ENCODE assay signal across 32 cellular contexts in the genomic region with DNA sequence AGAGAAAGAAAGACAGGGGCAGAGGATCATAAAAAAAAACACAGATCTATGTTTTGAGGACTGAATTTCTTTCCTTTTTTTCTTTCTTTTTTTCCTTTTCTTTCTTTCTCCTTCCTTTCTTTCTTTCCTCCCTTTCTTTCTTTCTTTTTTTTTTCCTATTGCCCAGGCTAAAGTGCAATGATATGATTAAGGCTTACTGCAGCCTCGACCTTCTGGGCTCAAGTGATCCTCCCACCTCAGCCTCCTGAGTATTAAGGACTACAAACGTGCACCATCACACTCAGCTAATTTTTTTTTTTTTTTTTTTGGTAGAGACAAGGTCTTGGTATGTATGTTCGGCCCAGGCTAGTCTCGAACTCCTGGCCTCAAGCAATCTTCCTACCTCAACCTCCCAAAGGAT. TPM values are rescaled to one million over a fixed set of nuclear protein-coding genes. Genes with fewer than 3 reads are reported as not detected.
"Had no signal": no experiment of that assay in that cellular context is flagged by ENCODE, and none has a peak within 500 bp of the region (broad histone marks: within the 10 kb centered on the region; RNA-seq: fewer than 3 reads in every experiment).

No MANE protein-coding gene starts in this region.

- H3K27ac ChIP-seq: colonic mucosa, epithelial cell of prostate, esophagus squamous epithelium, gastrocnemius medialis, heart right ventricle, left ventricle myocardium inferior, lower lobe of right lung had no signal

- FAIRE-seq: endometrium, kidney had no signal

- H3K4me3 Mint-ChIP-seq: dendritic cell treated with granulocyte-macrophage colony-stimulating factor and Interleukin-4, amounts not matched to agents 40 ng/mL and 50 ng/mL, for 4 days; effector memory CD8-positive, alpha-beta T cell; endodermal cell; mesothelial cell of epicardium; naive B cell had no signal

- H3K9me3 ChIP-seq: colonic mucosa, esophagus squamous epithelium, gastrocnemius medialis, heart right ventricle, left ventricle myocardium inferior, lower lobe of right lung, mucosa of descending colon had no signal

- H3K27me3 ChIP-seq: colonic mucosa, gastrocnemius medialis had no signal

- H3K36me3 ChIP-seq: colonic mucosa, esophagus squamous epithelium, gastrocnemius medialis, heart right ventricle, left ventricle myocardium inferior, lower lobe of right lung had no signal

- DNase-seq: colonic mucosa; cortex of kidney; effector CD8-positive, alpha-beta T cell; effector memory CD8-positive, alpha-beta T cell; endodermal cell; erythroblast; esophagus squamous epithelium; foreskin fibroblast; foreskin melanocyte; gastrocnemius medialis; glutamatergic neuron; head of caudate nucleus; heart right ventricle; hippocampal formation; islet precursor cell; kidney; kidney glomerular epithelial cell; left colon; left ventricle myocardium inferior; lower lobe of right lung; mesenchymal stem cell; mucosa of descending colon; naive B cell had no signal

- H3K4me1 ChIP-seq: colonic mucosa, esophagus squamous epithelium, gastrocnemius medialis, heart right ventricle, left ventricle myocardium inferior, lower lobe of right lung had no signal

- H3K36me3 Mint-ChIP-seq: mesothelial cell of epicardium had no signal

- ATAC-seq: effector memory CD8-positive, alpha-beta T cell; esophagus mucosa; gastrocnemius medialis; heart right ventricle; left colon; lower lobe of right lung; mucosa of descending colon had no signal

- H3K9me3 Mint-ChIP-seq: dendritic cell treated with granulocyte-macrophage colony-stimulating factor and Interleukin-4, amounts not matched to agents 40 ng/mL and 50 ng/mL, for 4 days; effector memory CD8-positive, alpha-beta T cell; endodermal cell; mesothelial cell of epicardium had no signal

- H3K4me3 ChIP-seq: colonic mucosa, esophagus squamous epithelium, gastrocnemius medialis, heart right ventricle, left ventricle myocardium inferior, lower lobe of right lung, mucosa of descending colon had no signal

- H3K4me1 Mint-ChIP-seq: endodermal cell, mesothelial cell of epicardium, naive B cell had no signal

- H3K27ac Mint-ChIP-seq: dendritic cell treated with granulocyte-macrophage colony-stimulating factor and Interleukin-4, amounts not matched to agents 40 ng/mL and 50 ng/mL, for 4 days; effector memory CD8-positive, alpha-beta T cell; endodermal cell; mesothelial cell of epicardium; naive B cell had no signal

RNA-seq across cellular contexts. Expression of a gene that starts 0.7 kb away (rescaled TPM):
- total RNA-seq: dermis microvascular lymphatic vessel endothelial cell, endodermal cell, glomerular endothelial cell, heart right ventricle, left colon, left ventricle myocardium inferior, lung microvascular endothelial cell, mesothelial cell of epicardium, mucosa of descending colon, myocyte had no signal
- polyA plus RNA-seq: heart right ventricle had no signal

RNA-seq across cellular contexts. Expression of a gene that starts 12.5 kb away (rescaled TPM):
- total RNA-seq: dermis microvascular lymphatic vessel endothelial cell, glomerular endothelial cell, lung microvascular endothelial cell, mesothelial cell of epicardium, myocyte had no signal

RNA-seq across cellular contexts. Expression of a gene that starts 30.1 kb away (rescaled TPM):
- total RNA-seq: dermis microvascular lymphatic vessel endothelial cell, endodermal cell, glomerular endothelial cell, left ventricle myocardium inferior, lung microvascular endothelial cell, mesothelial cell of epicardium had no signal
